Comparison of ENCODE assay signal across 19 cellular contexts in the genomic region with DNA sequence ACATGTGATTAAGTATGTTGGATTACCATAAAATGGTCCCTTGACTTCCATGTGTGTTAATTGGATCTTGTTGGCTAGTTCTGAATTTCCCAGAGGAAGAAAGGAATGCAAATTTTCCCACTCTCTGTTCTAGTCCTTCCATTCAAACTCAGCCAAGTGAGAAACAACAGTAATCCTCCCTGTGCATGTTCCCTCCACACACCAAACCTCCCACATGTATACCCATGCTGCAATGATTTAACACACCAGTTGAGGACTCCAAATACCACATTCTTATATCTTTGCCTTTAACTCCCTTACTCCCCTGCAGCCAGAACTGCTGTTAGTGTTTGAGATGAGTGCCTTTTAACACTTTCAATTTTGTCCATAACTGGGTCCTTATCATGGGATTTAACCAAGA.
"Had no signal": no experiment of that assay in that cellular context is flagged by ENCODE, and none has a peak within 500 bp of the region (broad histone marks: within the 10 kb centered on the region; RNA-seq: fewer than 3 reads in every experiment).

No MANE protein-coding gene starts in this region.

- H3K9me3 ChIP-seq: body of pancreas, left lung, pancreas, sigmoid colon, thoracic aorta, upper lobe of right lung had no signal

- DNase-seq: activated B cell treated with CpG ODN at 0.5 μM for 24 hours; activated CD4-positive, alpha-beta memory T cell treated with anti-CD3 and anti-CD28 coated beads for 36 hours; activated CD4-positive, alpha-beta T cell treated with anti-CD3 and anti-CD28 coated beads for 4 hours; activated T-cell treated with anti-CD3 and anti-CD28 coated beads for 4 hours; amygdala; body of pancreas; central memory CD4-positive, alpha-beta T cell; dorsolateral prefrontal cortex; foreskin keratinocyte; glutamatergic neuron; hippocampal formation; islet precursor cell; left lung; pancreas; sigmoid colon; stimulated activated CD4-positive, alpha-beta T cell treated with anti-CD3 and anti-CD28 coated beads, Interleukin-4, amount 100 ng/mL, for 24 hours; upper lobe of right lung had no signal

- H3K27ac ChIP-seq: body of pancreas, dorsolateral prefrontal cortex, foreskin keratinocyte, left lung, pancreas, sigmoid colon, thoracic aorta, upper lobe of right lung had no signal

- ATAC-seq: body of pancreas; foreskin keratinocyte; left lung; pancreas; stimulated activated memory B cell treated with anti-CD40 and anti-IgM and Interleukin-4, amounts not matched to agents 10 μg/mL and 1 μg/mL and 100 μg/mL, for 72 hours; upper lobe of right lung had no signal

- H3K4me3 ChIP-seq: body of pancreas, dorsolateral prefrontal cortex, left lung, pancreas, sigmoid colon, thoracic aorta, upper lobe of right lung had no signal

- H3K4me1 ChIP-seq: body of pancreas, foreskin keratinocyte, left lung, pancreas, sigmoid colon, upper lobe of right lung had no signal

- H3K36me3 ChIP-seq: left lung, pancreas, sigmoid colon, thoracic aorta, upper lobe of right lung had no signal

- H3K27me3 ChIP-seq: body of pancreas, dorsolateral prefrontal cortex, foreskin keratinocyte, left lung, pancreas, sigmoid colon, upper lobe of right lung had no signal
